1 cellular context compared by ENCODE assay signal in the genomic region with DNA sequence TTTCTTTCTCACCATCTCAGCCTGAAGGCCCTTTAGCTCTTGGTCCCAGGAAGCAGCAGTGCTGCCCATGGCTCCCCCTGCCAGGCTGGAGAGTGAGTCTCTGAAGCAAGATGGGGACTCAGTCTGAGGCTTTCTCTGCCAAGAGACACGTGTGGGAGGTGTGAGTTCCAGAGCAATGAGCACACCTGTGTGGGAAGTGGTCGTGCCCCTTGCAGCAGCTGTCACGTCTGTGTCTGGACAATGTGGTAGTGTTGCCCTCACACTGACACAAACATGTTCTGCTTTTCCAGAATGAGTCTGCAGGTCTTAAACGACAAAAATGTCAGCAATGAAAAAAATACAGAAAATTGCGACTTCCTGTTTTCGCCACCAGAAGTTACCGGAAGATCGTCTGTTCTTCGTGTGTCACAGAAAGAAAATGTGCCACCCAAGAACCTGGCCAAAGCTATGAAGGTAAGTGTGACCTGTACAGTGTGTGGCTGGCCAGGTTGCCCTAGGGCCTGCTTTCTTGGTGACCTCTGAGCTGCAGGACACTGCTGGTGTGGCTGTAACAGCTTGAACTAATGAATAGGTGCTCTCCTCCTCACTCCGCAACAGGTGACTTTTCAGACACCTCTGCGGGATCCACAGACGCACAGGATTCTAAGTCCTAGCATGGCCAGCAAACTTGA.
TF ChIP-seq lines count a peak whose summit lies in the region.

No MANE protein-coding gene starts in this region.

TF ChIP-seq in liver, 16 proteins besides CTCF, POLR2A, EP300 and RAD21:
- TF ChIP-seq FOXA2 (IDR thresholded peaks at IDR 0.05): no peak
- no peak for TF ChIP-seq NR2F2 (IDR thresholded peaks at IDR 0.05)
- TF ChIP-seq, protein P1, sequence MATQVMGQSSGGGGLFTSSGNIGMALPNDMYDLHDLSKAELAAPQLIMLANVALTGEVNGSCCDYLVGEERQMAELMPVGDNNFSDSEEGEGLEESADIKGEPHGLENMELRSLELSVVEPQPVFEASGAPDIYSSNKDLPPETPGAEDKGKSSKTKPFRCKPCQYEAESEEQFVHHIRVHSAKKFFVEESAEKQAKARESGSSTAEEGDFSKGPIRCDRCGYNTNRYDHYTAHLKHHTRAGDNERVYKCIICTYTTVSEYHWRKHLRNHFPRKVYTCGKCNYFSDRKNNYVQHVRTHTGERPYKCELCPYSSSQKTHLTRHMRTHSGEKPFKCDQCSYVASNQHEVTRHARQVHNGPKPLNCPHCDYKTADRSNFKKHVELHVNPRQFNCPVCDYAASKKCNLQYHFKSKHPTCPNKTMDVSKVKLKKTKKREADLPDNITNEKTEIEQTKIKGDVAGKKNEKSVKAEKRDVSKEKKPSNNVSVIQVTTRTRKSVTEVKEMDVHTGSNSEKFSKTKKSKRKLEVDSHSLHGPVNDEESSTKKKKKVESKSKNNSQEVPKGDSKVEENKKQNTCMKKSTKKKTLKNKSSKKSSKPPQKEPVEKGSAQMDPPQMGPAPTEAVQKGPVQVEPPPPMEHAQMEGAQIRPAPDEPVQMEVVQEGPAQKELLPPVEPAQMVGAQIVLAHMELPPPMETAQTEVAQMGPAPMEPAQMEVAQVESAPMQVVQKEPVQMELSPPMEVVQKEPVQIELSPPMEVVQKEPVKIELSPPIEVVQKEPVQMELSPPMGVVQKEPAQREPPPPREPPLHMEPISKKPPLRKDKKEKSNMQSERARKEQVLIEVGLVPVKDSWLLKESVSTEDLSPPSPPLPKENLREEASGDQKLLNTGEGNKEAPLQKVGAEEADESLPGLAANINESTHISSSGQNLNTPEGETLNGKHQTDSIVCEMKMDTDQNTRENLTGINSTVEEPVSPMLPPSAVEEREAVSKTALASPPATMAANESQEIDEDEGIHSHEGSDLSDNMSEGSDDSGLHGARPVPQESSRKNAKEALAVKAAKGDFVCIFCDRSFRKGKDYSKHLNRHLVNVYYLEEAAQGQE (IDR thresholded peaks at IDR 0.05): no peak
- TF ChIP-seq, protein P2, sequence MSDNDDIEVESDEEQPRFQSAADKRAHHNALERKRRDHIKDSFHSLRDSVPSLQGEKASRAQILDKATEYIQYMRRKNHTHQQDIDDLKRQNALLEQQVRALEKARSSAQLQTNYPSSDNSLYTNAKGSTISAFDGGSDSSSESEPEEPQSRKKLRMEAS (IDR thresholded peaks at IDR 0.05): no peak
- TF ChIP-seq, protein P3, sequence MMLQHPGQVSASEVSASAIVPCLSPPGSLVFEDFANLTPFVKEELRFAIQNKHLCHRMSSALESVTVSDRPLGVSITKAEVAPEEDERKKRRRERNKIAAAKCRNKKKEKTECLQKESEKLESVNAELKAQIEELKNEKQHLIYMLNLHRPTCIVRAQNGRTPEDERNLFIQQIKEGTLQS (IDR thresholded peaks at IDR 0.05): no peak
- TF ChIP-seq TAF1 (conservative IDR thresholded peaks at IDR 0.05): no peak
- no peak for TF ChIP-seq SP1 (IDR thresholded peaks at IDR 0.05)
- no peak for TF ChIP-seq JUND (IDR thresholded peaks at IDR 0.05)
- TF ChIP-seq, protein P4, sequence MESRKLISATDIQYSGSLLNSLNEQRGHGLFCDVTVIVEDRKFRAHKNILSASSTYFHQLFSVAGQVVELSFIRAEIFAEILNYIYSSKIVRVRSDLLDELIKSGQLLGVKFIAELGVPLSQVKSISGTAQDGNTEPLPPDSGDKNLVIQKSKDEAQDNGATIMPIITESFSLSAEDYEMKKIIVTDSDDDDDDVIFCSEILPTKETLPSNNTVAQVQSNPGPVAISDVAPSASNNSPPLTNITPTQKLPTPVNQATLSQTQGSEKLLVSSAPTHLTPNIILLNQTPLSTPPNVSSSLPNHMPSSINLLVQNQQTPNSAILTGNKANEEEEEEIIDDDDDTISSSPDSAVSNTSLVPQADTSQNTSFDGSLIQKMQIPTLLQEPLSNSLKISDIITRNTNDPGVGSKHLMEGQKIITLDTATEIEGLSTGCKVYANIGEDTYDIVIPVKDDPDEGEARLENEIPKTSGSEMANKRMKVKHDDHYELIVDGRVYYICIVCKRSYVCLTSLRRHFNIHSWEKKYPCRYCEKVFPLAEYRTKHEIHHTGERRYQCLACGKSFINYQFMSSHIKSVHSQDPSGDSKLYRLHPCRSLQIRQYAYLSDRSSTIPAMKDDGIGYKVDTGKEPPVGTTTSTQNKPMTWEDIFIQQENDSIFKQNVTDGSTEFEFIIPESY (IDR thresholded peaks at IDR 0.05): no peak
